Comparison of ENCODE assay signal across 8 cellular contexts in the genomic region with DNA sequence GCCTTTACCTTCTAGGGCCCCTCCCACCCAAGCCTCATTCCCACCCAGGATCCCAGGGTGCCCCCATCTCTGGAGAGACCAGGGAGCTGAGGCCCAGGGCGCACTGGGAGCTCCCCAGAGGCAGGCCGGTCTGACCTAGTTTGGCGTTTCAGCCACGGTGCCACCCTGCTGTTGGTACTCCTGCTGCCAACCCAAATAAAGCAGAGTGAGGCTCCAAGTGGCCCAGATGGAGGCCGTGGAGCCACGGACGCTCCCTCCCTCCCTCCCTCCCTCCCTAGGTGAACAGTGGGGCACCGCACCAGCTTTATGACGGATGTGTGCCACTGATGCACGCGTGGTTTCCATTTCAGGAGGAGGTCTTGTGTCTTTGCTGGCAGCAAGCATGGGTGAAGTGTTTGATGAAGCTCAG. TPM values are rescaled to one million over a fixed set of nuclear protein-coding genes. Genes with fewer than 3 reads are reported as not detected.
DNase-seq lines count a peak whose midpoint lies in the region; ATAC-seq and FAIRE-seq lines count a peak whose summit lies in the region.

No MANE protein-coding gene starts in this region.

- no peaks in the 10 kb centered on the region for H3K36me3 ChIP-seq in KOPT-K1 (ENCODE audit: insufficient read depth, low read length)

- no peak for FAIRE-seq in urothelium cell line (lab: Jason Lieb, UNC)

- H3K4me3 Mint-ChIP-seq in stimulated activated naive CD8-positive, alpha-beta T cell treated with anti-CD3 and anti-CD28 coated beads, Interleukin-15, Interleukin-2, amounts not matched to agents 100 ng/mL and 50 ng/mL, for 24 hours = peak overlapping the region; percentile 88

- no peak for ATAC-seq in left colon
- ATAC-seq in GM18868 (IDR thresholded peaks at IDR 0.05; ENCODE audit: unreplicated experiment) = no peak
- ATAC-seq in GM18511 (IDR thresholded peaks at IDR 0.05; ENCODE audit: unreplicated experiment) = no peak
- no peak for ATAC-seq in GM18907 (IDR thresholded peaks at IDR 0.05; ENCODE audit: unreplicated experiment)

- intact Hi-C loops in left colon (cut with DNase I, micrococcal nuclease) = loop anchor here in 1 of 2 donors (10.0 kb wide), 1 partner anchor 95 kb away; no protein-coding TSS in a partner anchor

- peak; percentile 58 for DNase-seq in activated naive CD4-positive, alpha-beta T cell treated with anti-CD3 and anti-CD28 coated beads, Interleukin-2, amount 50 U/mL, for 16 hours
- peak; percentile 28 to 44 for DNase-seq in left colon
- no peak for DNase-seq in urothelium cell line (ENCODE audit: low spot score)

- peaks cover 5% of the 10 kb centered on the region for H3K36me3 Mint-ChIP-seq in stimulated activated naive CD8-positive, alpha-beta T cell treated with anti-CD3 and anti-CD28 coated beads, Interleukin-15, Interleukin-2, amounts not matched to agents 100 ng/mL and 50 ng/mL, for 24 hours (ENCODE audit: low read depth)

- H3K27ac ChIP-seq in KOPT-K1 (ENCODE audit: low read depth, low read length, poor library complexity, severe bottlenecking) = peak overlapping the region; percentile 47

- H3K9me3 Mint-ChIP-seq in stimulated activated naive CD8-positive, alpha-beta T cell treated with anti-CD3 and anti-CD28 coated beads, Interleukin-15, Interleukin-2, amounts not matched to agents 100 ng/mL and 50 ng/mL, for 24 hours = no peaks in the 10 kb centered on the region

- H3K9me3 ChIP-seq in KOPT-K1 (ENCODE audit: insufficient read depth, low read length, poor library complexity, severe bottlenecking) = no peaks in the 10 kb centered on the region

- H3K27me3 Mint-ChIP-seq in stimulated activated naive CD8-positive, alpha-beta T cell treated with anti-CD3 and anti-CD28 coated beads, Interleukin-15, Interleukin-2, amounts not matched to agents 100 ng/mL and 50 ng/mL, for 24 hours = no peaks in the 10 kb centered on the region

- peaks cover 69% of the 10 kb centered on the region for H3K4me1 Mint-ChIP-seq in stimulated activated naive CD8-positive, alpha-beta T cell treated with anti-CD3 and anti-CD28 coated beads, Interleukin-15, Interleukin-2, amounts not matched to agents 100 ng/mL and 50 ng/mL, for 24 hours (ENCODE audit: low read depth)

- H3K27ac Mint-ChIP-seq in stimulated activated naive CD8-positive, alpha-beta T cell treated with anti-CD3 and anti-CD28 coated beads, Interleukin-15, Interleukin-2, amounts not matched to agents 100 ng/mL and 50 ng/mL, for 24 hours = peak overlapping the region; percentile 92

RNA-seq across cellular contexts. Expression of a gene that starts 1.8 kb away (rescaled TPM):
- 10 to 100 TPM; 35.6 to 42.2 TPM for total RNA-seq in left colon
